Comparison of ENCODE assay signal across 19 cellular contexts in genomic region chr9:37508135-37508833, GRCh38. TPM values are rescaled to one million over a fixed set of nuclear protein-coding genes. Genes with fewer than 3 reads are reported as not detected.
DNase-seq lines count a peak whose midpoint lies in the region; ATAC-seq, FAIRE-seq and TF ChIP-seq lines count a peak whose summit lies in the region.
"Had no signal": no experiment of that assay in that cellular context is flagged by ENCODE, and none has a peak within 500 bp of the region (broad histone marks: within the 10 kb centered on the region; RNA-seq: fewer than 3 reads in every experiment).

No MANE protein-coding gene starts in this region.

- ATAC-seq in activated B cell treated with CpG ODN at 0.5 μM for 24 hours (ENCODE audit: low read depth) = no peak
- ATAC-seq in left lung = peak; percentile 33
- no peak for ATAC-seq in stimulated activated effector memory CD8-positive, alpha-beta T cell treated with anti-CD3 and anti-CD28 coated beads, Interleukin-12 subunit alpha, Interleukin-12 subunit beta, amount 100 ng/mL, for 72 hours
- ATAC-seq: activated naive CD8-positive, alpha-beta T cell treated with anti-CD3 and anti-CD28 coated beads, Interleukin-2, amount 50 U/mL, for 24 hours; activated T-cell treated with anti-CD3 and anti-CD28 coated beads, Interleukin-2, amount 50 U/mL, for 4 hours had no signal

- H3K36me3 Mint-ChIP-seq in activated B cell treated with CpG ODN at 0.5 μM for 24 hours (ENCODE audit: low read depth) = peaks cover 72% of the 10 kb centered on the region
- H3K36me3 Mint-ChIP-seq in stimulated activated effector memory CD8-positive, alpha-beta T cell treated with anti-CD3 and anti-CD28 coated beads, Interleukin-12 subunit alpha, Interleukin-12 subunit beta, amount 100 ng/mL, for 72 hours = peaks cover 56% of the 10 kb centered on the region
- peaks cover 21% of the 10 kb centered on the region for H3K36me3 Mint-ChIP-seq in activated T-helper 2 cell treated with anti-CD3 and anti-CD28 coated beads, Interferon-gamma antibody, Interleukin-2, Interleukin-4, amounts not matched to agents 10 μg/mL and 5 μg/mL and 100 μg/mL, durations not matched to agents 14 hours and 24 hours and 36 hours (ENCODE audit: low read depth)

- no peak overlapping the region for H3K27ac ChIP-seq in left lung
- H3K27ac ChIP-seq: PC-9, SJSA1 had no signal

- POLR2A ChIA-PET in activated B cell treated with CpG ODN at 0.5 μM for 24 hours (lab: Charles Lee) = interaction anchor here (1.4 kb wide), 1 partner anchor 478 kb away, joined by 4 read pairs; no protein-coding TSS in a partner anchor

- H3K9me3 Mint-ChIP-seq in activated B cell treated with CpG ODN at 0.5 μM for 24 hours = no peaks in the 10 kb centered on the region
- H3K9me3 Mint-ChIP-seq in stimulated activated effector memory CD8-positive, alpha-beta T cell treated with anti-CD3 and anti-CD28 coated beads, Interleukin-12 subunit alpha, Interleukin-12 subunit beta, amount 100 ng/mL, for 72 hours = no peaks in the 10 kb centered on the region
- no peaks in the 10 kb centered on the region for H3K9me3 Mint-ChIP-seq in activated T-helper 2 cell treated with anti-CD3 and anti-CD28 coated beads, Interferon-gamma antibody, Interleukin-2, Interleukin-4, amounts not matched to agents 10 μg/mL and 5 μg/mL and 100 μg/mL, durations not matched to agents 14 hours and 24 hours and 36 hours
- H3K9me3 Mint-ChIP-seq: activated naive CD8-positive, alpha-beta T cell treated with anti-CD3 and anti-CD28 coated beads, Interleukin-2, amount 50 U/mL, for 24 hours; activated T-cell treated with anti-CD3 and anti-CD28 coated beads, Interleukin-2, amount 50 U/mL, for 4 hours; H9 had no signal

- H3K4me3 ChIP-seq in H7 (ENCODE audit: insufficient read depth, low read depth, low read length) = no peak overlapping the region
- H3K4me3 ChIP-seq in left lung = no peak overlapping the region
- H3K4me3 ChIP-seq: PC-9, SJSA1 had no signal

- intact Hi-C loops in activated B cell treated with CpG ODN at 0.5 μM for 24 hours (cut with micrococcal nuclease) = loop anchor here (2.0 kb wide), 1 partner anchor 875 kb away; no protein-coding TSS in a partner anchor
- intact Hi-C loops in left lung (cut with DNase I) = no loop called here
- intact Hi-C loops in activated T-helper 2 cell treated with anti-CD3 and anti-CD28 coated beads, Interferon-gamma antibody, Interleukin-2, Interleukin-4, amounts not matched to agents 10 μg/mL and 5 μg/mL and 100 μg/mL, durations not matched to agents 14 hours and 24 hours and 36 hours (cut with micrococcal nuclease) = no loop called here

- H3K27me3 Mint-ChIP-seq in activated B cell treated with CpG ODN at 0.5 μM for 24 hours = no peaks in the 10 kb centered on the region
- no peaks in the 10 kb centered on the region for H3K27me3 Mint-ChIP-seq in activated T-helper 2 cell treated with anti-CD3 and anti-CD28 coated beads, Interferon-gamma antibody, Interleukin-2, Interleukin-4, amounts not matched to agents 10 μg/mL and 5 μg/mL and 100 μg/mL, durations not matched to agents 14 hours and 24 hours and 36 hours (ENCODE audit: low read depth)
- H3K27me3 Mint-ChIP-seq: activated naive CD8-positive, alpha-beta T cell treated with anti-CD3 and anti-CD28 coated beads, Interleukin-2, amount 50 U/mL, for 24 hours had no signal

- CTCF ChIA-PET in activated B cell treated with CpG ODN at 0.5 μM for 24 hours (lab: Charles Lee) = interaction anchor here (0.9 to 1.5 kb wide), 4 partner anchors 27 to 635 kb away, joined by 3 to 5 read pairs (median 4); no protein-coding TSS in a partner anchor

- H3K36me3 ChIP-seq in H7 (replicated peaks; ENCODE audit: control insufficient read depth, insufficient read depth, low read length) (peaks cover 7% of the 10 kb centered on the region), left lung (peaks cover 0 to 44% of the 10 kb centered on the region in 2 donors)

- TF ChIP-seq CTCF in activated B cell treated with CpG ODN at 0.5 μM for 24 hours (IDR thresholded peaks at IDR 0.05) = no peak
- TF ChIP-seq CTCF in left lung (IDR thresholded peaks at IDR 0.05) = no peak

- peak overlapping the region; percentile 3 for H3K27ac Mint-ChIP-seq in activated B cell treated with CpG ODN at 0.5 μM for 24 hours
- peak overlapping the region; percentile 36 for H3K27ac Mint-ChIP-seq in stimulated activated effector memory CD8-positive, alpha-beta T cell treated with anti-CD3 and anti-CD28 coated beads, Interleukin-12 subunit alpha, Interleukin-12 subunit beta, amount 100 ng/mL, for 72 hours
- no peak overlapping the region for H3K27ac Mint-ChIP-seq in activated T-helper 2 cell treated with anti-CD3 and anti-CD28 coated beads, Interferon-gamma antibody, Interleukin-2, Interleukin-4, amounts not matched to agents 10 μg/mL and 5 μg/mL and 100 μg/mL, durations not matched to agents 14 hours and 24 hours and 36 hours
- H3K27ac Mint-ChIP-seq: activated naive CD8-positive, alpha-beta T cell treated with anti-CD3 and anti-CD28 coated beads, Interleukin-2, amount 50 U/mL, for 24 hours had no signal

- H3K9me3 ChIP-seq in left lung = no peaks in the 10 kb centered on the region
- H3K9me3 ChIP-seq: SJSA1 had no signal

- H3K4me1 Mint-ChIP-seq in activated B cell treated with CpG ODN at 0.5 μM for 24 hours = peaks cover 8% of the 10 kb centered on the region
- H3K4me1 Mint-ChIP-seq in stimulated activated effector memory CD8-positive, alpha-beta T cell treated with anti-CD3 and anti-CD28 coated beads, Interleukin-12 subunit alpha, Interleukin-12 subunit beta, amount 100 ng/mL, for 72 hours = peaks cover 80% of the 10 kb centered on the region
- H3K4me1 Mint-ChIP-seq in activated T-helper 2 cell treated with anti-CD3 and anti-CD28 coated beads, Interferon-gamma antibody, Interleukin-2, Interleukin-4, amounts not matched to agents 10 μg/mL and 5 μg/mL and 100 μg/mL, durations not matched to agents 14 hours and 24 hours and 36 hours (ENCODE audit: low read depth) = peaks cover 8% of the 10 kb centered on the region

- DNase-seq in H7 = peak; percentile 5
- no peak for DNase-seq in activated B cell treated with CpG ODN at 0.5 μM for 24 hours
- no peak for DNase-seq in left lung
- no peak for DNase-seq in stimulated activated effector memory CD8-positive, alpha-beta T cell treated with anti-CD3 and anti-CD28 coated beads, Interleukin-12 subunit alpha, Interleukin-12 subunit beta, amount 100 ng/mL, for 72 hours (ENCODE audit: low spot score in 2 of 2)
- no peak for DNase-seq in activated T-helper 2 cell treated with anti-CD3 and anti-CD28 coated beads, Interferon-gamma antibody, Interleukin-2, Interleukin-4, amounts not matched to agents 10 μg/mL and 5 μg/mL and 100 μg/mL, durations not matched to agents 14 hours and 24 hours and 36 hours (ENCODE audit: low spot score)
- no peak for DNase-seq in H54 (ENCODE audit: insufficient read length, low spot score)
- DNase-seq in ACHN = no peak
- DNase-seq: activated naive CD8-positive, alpha-beta T cell treated with anti-CD3 and anti-CD28 coated beads, Interleukin-2, amount 50 U/mL, for 24 hours; activated T-cell treated with anti-CD3 and anti-CD28 coated beads, Interleukin-2, amount 50 U/mL, for 4 hours; foreskin melanocyte; H9; kidney glomerular epithelial cell; NCI-H1436; NCI-H2171 treated with DMSO at 0.1 percent for 48 hours; PC-9; T-helper 9 cell had no signal

- FAIRE-seq in H54 (lab: Jason Lieb, UNC) = no peak
- FAIRE-seq: D721Med, HTR-8/SVneo had no signal

- no peak overlapping the region for H3K4me3 Mint-ChIP-seq in activated B cell treated with CpG ODN at 0.5 μM for 24 hours
- H3K4me3 Mint-ChIP-seq in stimulated activated effector memory CD8-positive, alpha-beta T cell treated with anti-CD3 and anti-CD28 coated beads, Interleukin-12 subunit alpha, Interleukin-12 subunit beta, amount 100 ng/mL, for 72 hours = no peak overlapping the region
- no peak overlapping the region for H3K4me3 Mint-ChIP-seq in activated T-helper 2 cell treated with anti-CD3 and anti-CD28 coated beads, Interferon-gamma antibody, Interleukin-2, Interleukin-4, amounts not matched to agents 10 μg/mL and 5 μg/mL and 100 μg/mL, durations not matched to agents 14 hours and 24 hours and 36 hours (ENCODE audit: low read depth)
- H3K4me3 Mint-ChIP-seq: activated naive CD8-positive, alpha-beta T cell treated with anti-CD3 and anti-CD28 coated beads, Interleukin-2, amount 50 U/mL, for 24 hours; activated T-cell treated with anti-CD3 and anti-CD28 coated beads, Interleukin-2, amount 50 U/mL, for 4 hours; H9 had no signal

- TF ChIP-seq POLR2A in H54 (IDR thresholded peaks at IDR 0.05; ENCODE audit: low read depth, low read length) = no peak

- in situ Hi-C loops in ACHN (cut with HindIII; ENCODE audit: low pct_ligation_motif_present, low pct_unique_long_range_greater_than_20kb, low sequenced_read_pairs) = no loop called here

- H3K27me3 ChIP-seq in H7 (ENCODE audit: control insufficient read depth, insufficient read depth, low read length) (no peaks in the 10 kb centered on the region), left lung (no peaks in the 10 kb centered on the region)
- H3K27me3 ChIP-seq: SJSA1 had no signal

- no peaks in the 10 kb centered on the region for H3K4me1 ChIP-seq in left lung
- H3K4me1 ChIP-seq: SJSA1 had no signal

RNA-seq across cellular contexts. Expression of gene POLR1E, which starts 22.5 kb away (rescaled TPM):
- 33.5 and 41.3 TPM in 2 replicates for total RNA-seq in H7 (2014; rRNA removed; shearing (Covaris generic))
- total RNA-seq in activated B cell treated with CpG ODN at 0.5 μM for 24 hours (45.4 and 46.3 TPM in 2 replicates), left lung (10 to 100 TPM; 14.3 to 21.3 TPM)
- total RNA-seq in activated T-helper 2 cell treated with anti-CD3 and anti-CD28 coated beads, Interferon-gamma antibody, Interleukin-2, Interleukin-4, amounts not matched to agents 10 μg/mL and 5 μg/mL and 100 μg/mL, durations not matched to agents 14 hours and 24 hours and 36 hours = 48.0 and 49.4 TPM in 2 replicates

RNA-seq across cellular contexts. Expression of gene ZBTB5, which starts 43.0 kb away (rescaled TPM):
- total RNA-seq in H7 (2014; rRNA removed; shearing (Covaris generic)) = 15.6 and 18.3 TPM in 2 replicates
- 26.5 and 28.1 TPM in 2 replicates for total RNA-seq in activated B cell treated with CpG ODN at 0.5 μM for 24 hours
- total RNA-seq in left lung = 1 to 10 TPM; 7.5 to 9.8 TPM
- total RNA-seq in activated T-helper 2 cell treated with anti-CD3 and anti-CD28 coated beads, Interferon-gamma antibody, Interleukin-2, Interleukin-4, amounts not matched to agents 10 μg/mL and 5 μg/mL and 100 μg/mL, durations not matched to agents 14 hours and 24 hours and 36 hours = 10.6 and 11.0 TPM in 2 replicates
